10 cellular contexts compared by ENCODE assay signal in the genomic region with DNA sequence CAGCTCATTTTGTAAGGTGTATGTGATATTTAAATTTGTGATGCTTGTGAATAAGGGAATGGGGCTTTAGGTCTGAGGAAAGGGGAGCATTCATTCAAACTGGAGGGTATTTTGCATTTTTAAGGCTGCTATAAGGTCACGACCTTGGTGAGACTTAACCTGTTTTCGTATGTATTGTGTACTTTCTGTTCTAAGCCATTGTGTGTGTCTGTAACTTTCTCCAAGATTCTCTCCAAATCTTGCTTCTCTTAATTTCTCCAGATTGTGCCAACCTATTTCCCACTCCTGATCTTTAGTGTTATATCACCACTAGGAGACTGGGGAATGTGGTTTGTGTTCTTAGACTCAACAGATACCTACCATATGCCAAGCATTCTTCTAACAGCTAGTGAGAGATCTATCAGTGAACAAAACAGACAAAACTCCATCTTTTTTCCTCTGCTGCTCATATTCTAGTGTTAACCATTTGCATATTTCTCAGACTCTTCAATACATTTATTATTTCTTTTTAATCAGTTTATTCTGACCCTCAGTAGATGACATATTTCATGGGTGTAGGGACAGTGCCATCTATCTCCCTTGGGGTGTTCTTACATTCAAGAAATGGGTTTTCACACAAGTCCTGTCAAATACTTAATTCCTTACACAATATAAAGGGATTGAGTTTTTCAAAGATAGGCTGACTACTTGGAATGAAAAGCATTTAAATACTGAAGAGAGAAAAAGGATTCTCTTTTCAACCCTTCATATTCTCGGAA.
DNase-seq lines count a peak whose midpoint lies in the region; ATAC-seq and TF ChIP-seq lines count a peak whose summit lies in the region.
"Had no signal": no experiment of that assay in that cellular context is flagged by ENCODE, and none has a peak within 500 bp of the region (broad histone marks: within the 10 kb centered on the region; RNA-seq: fewer than 3 reads in every experiment).

No MANE protein-coding gene starts in this region.

- TF ChIP-seq CTCF in GM10248 (IDR thresholded peaks at IDR 0.05; ENCODE audit: control extremely low read depth, extremely low read depth, low read depth, missing control alignments) (peak; percentile 40), fibroblast of pulmonary artery (IDR thresholded peaks at IDR 0.05; ENCODE audit: low read length, missing control alignments) (peak; percentile 30)

- POLR2A ChIA-PET in GM10248 (lab: Yijun Ruan, JAX): no interaction called here

- DNase-seq in GM10248 (ENCODE audit: extremely low spot score) (no peak), OCI-M1 (lab: John Stamatoyannopoulos, UW) (peak; percentile 37), fibroblast of pulmonary artery (ENCODE audit: low read depth) (peak; percentile 44), pons (ENCODE audit: low spot score) (peak; percentile 79), HCEC 1CT (no peak)
- DNase-seq in stimulated activated CD4-positive, alpha-beta T cell treated with anti-CD3 and anti-CD28 coated beads, Interleukin-12 subunit alpha, Interleukin-12 subunit beta, amount 100 ng/mL, for 4 hours: no peak
- DNase-seq: NCI-H82 had no signal

- ATAC-seq in HG03159 (IDR thresholded peaks at IDR 0.05; ENCODE audit: unreplicated experiment): no peak
- no peak for ATAC-seq in HG03196 (IDR thresholded peaks at IDR 0.05; ENCODE audit: unreplicated experiment)

- CTCF ChIA-PET in GM10248 (lab: Yijun Ruan, JAX): interaction anchor here (0.7 to 1.4 kb wide), 9 partner anchors 10 to 737 kb away, joined by 3 to 7 read pairs (median 3); no protein-coding TSS in a partner anchor

- H3K4me3 ChIP-seq in fibroblast of pulmonary artery (replicated peaks; ENCODE audit: low read depth, low read length): no peak overlapping the region
- H3K4me3 ChIP-seq: prostate gland had no signal

Comparison
In these comparisons a context has a peak if more than half of its experiments do, and no peak if none do; other contexts are left out.
1. DNase-seq: peak in OCI-M1 (single experiment), fibroblast of pulmonary artery (single experiment) and pons (single experiment); none in GM10248 (single experiment), HCEC 1CT (single experiment) and stimulated activated CD4-positive, alpha-beta T cell treated with anti-CD3 and anti-CD28 coated beads, Interleukin-12 subunit alpha, Interleukin-12 subunit beta, amount 100 ng/mL, for 4 hours (single experiment).